Comparison of ENCODE assay signal across 1 cellular context in genomic region chr2:38591152-38591551, GRCh38.
TF ChIP-seq lines count a peak whose summit lies in the region.

No MANE protein-coding gene starts in this region.

TF ChIP-seq in GM23338, 12 proteins besides CTCF, POLR2A, EP300 and RAD21:
- TF ChIP-seq ZNF462 (CRISPR knock-in tag; IDR thresholded peaks at IDR 0.05) (no peak), REST (IDR thresholded peaks at IDR 0.05; ENCODE audit: unreplicated experiment) (no peak), JUNB (IDR thresholded peaks at IDR 0.05; ENCODE audit: unreplicated experiment) (no peak), ZNF114 (CRISPR knock-in tag; IDR thresholded peaks at IDR 0.05) (no peak), POLR2AphosphoS5 (IDR thresholded peaks at IDR 0.05; ENCODE audit: low read depth) (no peak), EZH2phosphoT487 (IDR thresholded peaks at IDR 0.05; ENCODE audit: unreplicated experiment) (no peak), NANOG (IDR thresholded peaks at IDR 0.05; ENCODE audit: borderline replicate concordance) (no peak), ZNF331 (CRISPR knock-in tag; IDR thresholded peaks at IDR 0.05; ENCODE audit: low read depth) (no peak), STAT1 (IDR thresholded peaks at IDR 0.05; ENCODE audit: unreplicated experiment) (no peak), CREB1 (CRISPR knock-in tag; IDR thresholded peaks at IDR 0.05; ENCODE audit: low read depth) (no peak), EZH2 (IDR thresholded peaks at IDR 0.05; ENCODE audit: low read depth, unreplicated experiment) (no peak), ETS1 (IDR thresholded peaks at IDR 0.05) (no peak)
